22 cellular contexts compared by ENCODE assay signal in the genomic region with DNA sequence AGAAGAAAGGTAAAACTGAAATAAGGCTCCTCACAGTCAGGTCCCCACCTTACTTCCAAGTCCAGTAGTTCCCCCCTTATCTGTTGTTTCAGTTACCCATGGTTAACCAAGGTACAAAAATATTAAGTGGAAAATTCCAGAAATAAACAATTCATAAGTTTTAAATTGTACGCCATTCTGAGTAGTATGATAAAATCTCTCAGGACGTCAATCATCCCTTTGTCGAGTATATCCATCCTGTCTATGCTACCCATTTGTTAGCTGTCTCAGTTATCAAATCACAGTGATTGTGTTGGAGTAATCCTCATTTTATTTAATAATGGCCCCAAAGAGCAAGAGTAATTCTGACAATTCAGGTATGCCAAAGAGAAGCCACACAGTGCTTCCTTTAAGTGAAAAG.
"Had no signal": no experiment of that assay in that cellular context is flagged by ENCODE, and none has a peak within 500 bp of the region (broad histone marks: within the 10 kb centered on the region; RNA-seq: fewer than 3 reads in every experiment).

No MANE protein-coding gene starts in this region.

- H3K27me3 ChIP-seq: dorsolateral prefrontal cortex, esophagus squamous epithelium, heart right ventricle, neutrophil, ovary had no signal

- FAIRE-seq: astrocyte, colon had no signal

- ATAC-seq: effector memory CD8-positive, alpha-beta T cell; lower lobe of right lung; naive thymus-derived CD4-positive, alpha-beta T cell; WTC11 had no signal

- H3K27ac Mint-ChIP-seq: activated naive CD8-positive, alpha-beta T cell treated with anti-CD3 and anti-CD28 coated beads for 36 hours; naive thymus-derived CD4-positive, alpha-beta T cell; WTC11 had no signal

- DNase-seq: activated CD8-positive, alpha-beta memory T cell treated with anti-CD3 and anti-CD28 coated beads for 24 hours; activated CD8-positive, alpha-beta memory T cell treated with anti-CD3 and anti-CD28 coated beads, Interleukin-2, amount 50 U/mL, for 4 hours; activated naive CD4-positive, alpha-beta T cell treated with Interleukin-2 at 50 U/mL for 16 hours; activated naive CD8-positive, alpha-beta T cell treated with anti-CD3 and anti-CD28 coated beads for 36 hours; activated T-cell treated with anti-CD3 and anti-CD28 coated beads, Interleukin-2, amount 50 U/mL, for 4 hours; dorsolateral prefrontal cortex; effector memory CD8-positive, alpha-beta T cell; esophagus squamous epithelium; heart right ventricle; islet precursor cell; lower lobe of right lung; naive thymus-derived CD4-positive, alpha-beta T cell; ovary; stimulated activated CD4-positive, alpha-beta T cell treated with anti-CD3 and anti-CD28 coated beads, Interleukin-4, amount 100 ng/mL, for 24 hours; stimulated activated naive CD4-positive, alpha-beta T cell treated with Interleukin-2 at 50 U/mL for 16 hours; T-helper 9 cell had no signal

- H3K27ac ChIP-seq: dorsolateral prefrontal cortex, esophagus squamous epithelium, lower lobe of right lung, neutrophil, ovary had no signal

- H3K4me3 Mint-ChIP-seq: activated naive CD8-positive, alpha-beta T cell treated with anti-CD3 and anti-CD28 coated beads for 36 hours; activated T-cell treated with anti-CD3 and anti-CD28 coated beads, Interleukin-2, amount 50 U/mL, for 4 hours; central memory CD8-positive, alpha-beta T cell; effector memory CD8-positive, alpha-beta T cell; naive thymus-derived CD4-positive, alpha-beta T cell; WTC11 had no signal

- H3K4me3 ChIP-seq: dorsolateral prefrontal cortex, esophagus squamous epithelium, heart right ventricle, lower lobe of right lung, ovary, prostate gland had no signal

- H3K9me3 ChIP-seq: esophagus squamous epithelium, heart right ventricle, lower lobe of right lung, neutrophil, ovary, prostate gland had no signal

- H3K27me3 Mint-ChIP-seq: activated naive CD8-positive, alpha-beta T cell treated with anti-CD3 and anti-CD28 coated beads for 36 hours; central memory CD8-positive, alpha-beta T cell; effector memory CD8-positive, alpha-beta T cell; naive thymus-derived CD4-positive, alpha-beta T cell had no signal

- H3K36me3 Mint-ChIP-seq: activated naive CD8-positive, alpha-beta T cell treated with anti-CD3 and anti-CD28 coated beads for 36 hours; WTC11 had no signal

- H3K36me3 ChIP-seq: lower lobe of right lung, neutrophil, ovary, prostate gland had no signal

- H3K9me3 Mint-ChIP-seq: activated naive CD8-positive, alpha-beta T cell treated with anti-CD3 and anti-CD28 coated beads for 36 hours; activated T-cell treated with anti-CD3 and anti-CD28 coated beads, Interleukin-2, amount 50 U/mL, for 4 hours; central memory CD8-positive, alpha-beta T cell; effector memory CD8-positive, alpha-beta T cell; naive thymus-derived CD4-positive, alpha-beta T cell; WTC11 had no signal
